ENCODE assay signal across 14 cellular contexts in the genomic region with DNA sequence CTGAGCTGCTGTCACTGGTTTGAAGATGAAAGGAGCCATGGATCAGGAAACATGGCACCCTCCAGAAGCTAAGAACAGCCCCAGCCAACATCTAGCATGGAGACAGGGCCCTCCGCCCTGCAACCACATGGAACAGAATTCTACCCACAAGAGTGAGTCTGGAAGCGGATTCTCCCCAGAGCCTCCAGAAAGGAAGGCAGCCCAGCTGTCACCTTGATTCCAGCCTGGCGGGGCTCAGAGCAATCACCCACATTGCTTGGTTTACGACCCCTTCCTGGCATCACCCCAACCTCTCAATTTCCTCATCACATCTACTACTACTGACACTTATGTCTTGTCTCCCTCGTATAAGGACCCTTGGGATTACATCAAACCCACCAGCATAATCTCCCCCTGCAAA. TPM values are rescaled to one million over a fixed set of nuclear protein-coding genes. Genes with fewer than 3 reads are reported as not detected.
DNase-seq lines count a peak whose midpoint lies in the region; ATAC-seq, FAIRE-seq and TF ChIP-seq lines count a peak whose summit lies in the region.
"Had no signal": no experiment of that assay in that cellular context is flagged by ENCODE, and none has a peak within 500 bp of the region (broad histone marks: within the 10 kb centered on the region; RNA-seq: fewer than 3 reads in every experiment).

No MANE protein-coding gene starts in this region.

- H3K4me3 Mint-ChIP-seq in activated T-cell treated with anti-CD3 and anti-CD28 coated beads, Interleukin-2, amount 50 U/mL, for 72 hours: no peak overlapping the region
- no peak overlapping the region for H3K4me3 Mint-ChIP-seq in activated T-cell treated with anti-CD3 and anti-CD28 coated beads, Interleukin-2, amount 50 U/mL, for 24 hours
- H3K4me3 Mint-ChIP-seq: CD4-positive, alpha-beta memory T cell; IgD-negative memory B cell had no signal

- no peaks in the 10 kb centered on the region for H3K27me3 Mint-ChIP-seq in activated T-cell treated with anti-CD3 and anti-CD28 coated beads, Interleukin-2, amount 50 U/mL, for 72 hours (ENCODE audit: low read depth)
- no peaks in the 10 kb centered on the region for H3K27me3 Mint-ChIP-seq in activated T-cell treated with anti-CD3 and anti-CD28 coated beads, Interleukin-2, amount 50 U/mL, for 24 hours

- H3K36me3 Mint-ChIP-seq in activated T-cell treated with anti-CD3 and anti-CD28 coated beads, Interleukin-2, amount 50 U/mL, for 72 hours (ENCODE audit: insufficient read depth in 2 of 2): peaks cover 0 to 4% of the 10 kb centered on the region in 2 donors
- peaks cover 4% of the 10 kb centered on the region for H3K36me3 Mint-ChIP-seq in activated T-cell treated with anti-CD3 and anti-CD28 coated beads, Interleukin-2, amount 50 U/mL, for 24 hours (ENCODE audit: low read depth)

- TF ChIP-seq CTCF in D721Med (IDR thresholded peaks at IDR 0.05; ENCODE audit: insufficient read depth, missing control alignments): no peak

- peak overlapping the region; percentile 25 for H3K27ac Mint-ChIP-seq in activated T-cell treated with anti-CD3 and anti-CD28 coated beads, Interleukin-2, amount 50 U/mL, for 72 hours
- H3K27ac Mint-ChIP-seq in activated T-cell treated with anti-CD3 and anti-CD28 coated beads, Interleukin-2, amount 50 U/mL, for 24 hours: no peak overlapping the region
- H3K27ac Mint-ChIP-seq: CD4-positive, alpha-beta memory T cell; IgD-negative memory B cell had no signal

- peaks cover 6% of the 10 kb centered on the region for H3K4me1 Mint-ChIP-seq in activated T-cell treated with anti-CD3 and anti-CD28 coated beads, Interleukin-2, amount 50 U/mL, for 72 hours (ENCODE audit: low read depth)
- H3K4me1 Mint-ChIP-seq in activated T-cell treated with anti-CD3 and anti-CD28 coated beads, Interleukin-2, amount 50 U/mL, for 24 hours (ENCODE audit: low read depth): peaks cover 2% of the 10 kb centered on the region
- H3K4me1 Mint-ChIP-seq: IgD-negative memory B cell had no signal

- no peak for FAIRE-seq in D721Med (lab: Jason Lieb, UNC)
- FAIRE-seq: GM18507 had no signal

- DNase-seq in activated T-cell treated with anti-CD3 and anti-CD28 coated beads, Interleukin-2, amount 50 U/mL, for 72 hours: no peak
- no peak for DNase-seq in activated T-cell treated with anti-CD3 and anti-CD28 coated beads, Interleukin-2, amount 50 U/mL, for 24 hours
- DNase-seq in NCI-H2171 treated with DMSO at 0.1 percent for 48 hours (lab: John Stamatoyannopoulos, UW) (peak; percentile 85), myocyte (ENCODE audit: low read depth) (peak; percentile 65), HCEC 1CT (no peak), D721Med (ENCODE audit: insufficient read length, low spot score) (no peak)
- DNase-seq in activated naive CD4-positive, alpha-beta T cell (lab: John Stamatoyannopoulos, UW): no peak
- DNase-seq: BE2C; CD4-positive, alpha-beta memory T cell; GM23248; H7; KG1 had no signal

- peak in 1 of 2 donors; percentile 19 for ATAC-seq in activated T-cell treated with anti-CD3 and anti-CD28 coated beads, Interleukin-2, amount 50 U/mL, for 72 hours (replicated peaks in 1 of 2)

- H3K9me3 Mint-ChIP-seq in activated T-cell treated with anti-CD3 and anti-CD28 coated beads, Interleukin-2, amount 50 U/mL, for 72 hours: peaks cover 0 to under 1% of the 10 kb centered on the region in 2 donors
- H3K9me3 Mint-ChIP-seq in activated T-cell treated with anti-CD3 and anti-CD28 coated beads, Interleukin-2, amount 50 U/mL, for 24 hours: no peaks in the 10 kb centered on the region
- H3K9me3 Mint-ChIP-seq: CD4-positive, alpha-beta memory T cell had no signal

RNA-seq across cellular contexts. Expression of a gene that starts 38.5 kb away (rescaled TPM):
- 100 to 1,000 TPM in 1 of 2 donors, 10 to 100 TPM in 1; 80.2 to 139 TPM for total RNA-seq in activated T-cell treated with anti-CD3 and anti-CD28 coated beads, Interleukin-2, amount 50 U/mL, for 72 hours
- total RNA-seq in myocyte: 5.6 and 9.1 TPM in 2 replicates
- polyA plus RNA-seq in myocyte (2012): 1.1 TPM
- total RNA-seq: H7 had no signal

RNA-seq across cellular contexts. Expression of a gene that starts 39.7 kb away (rescaled TPM):
- total RNA-seq in activated T-cell treated with anti-CD3 and anti-CD28 coated beads, Interleukin-2, amount 50 U/mL, for 72 hours: 10 to 100 TPM; 17.6 to 18.0 TPM
- 0.13 TPM in 1 of 2 replicates, not detected in the other for total RNA-seq in myocyte
- not detected for polyA plus RNA-seq in myocyte (2012)
- total RNA-seq: GM23248 had no signal
- polyA plus RNA-seq: GM23248 had no signal

Comparison
In these comparisons a context has a peak if more than half of its experiments do, and no peak if none do; other contexts are left out.
1. DNase-seq: peak in NCI-H2171 treated with DMSO at 0.1 percent for 48 hours (single experiment) and myocyte (single experiment); none in activated T-cell treated with anti-CD3 and anti-CD28 coated beads, Interleukin-2, amount 50 U/mL, for 72 hours (0 of 2), activated T-cell treated with anti-CD3 and anti-CD28 coated beads, Interleukin-2, amount 50 U/mL, for 24 hours (single experiment), HCEC 1CT (single experiment), D721Med (single experiment) and activated naive CD4-positive, alpha-beta T cell (0 of 4).
2. RNA of a gene that starts 39.7 kb away (total RNA-seq): 17.6 to 18.0 TPM in activated T-cell treated with anti-CD3 and anti-CD28 coated beads, Interleukin-2, amount 50 U/mL, for 72 hours; 0.13 TPM in myocyte; every median in the first group is over 10 times any median in the second.